Comparison of ENCODE assay signal across 32 cellular contexts in genomic region chr5:69113851-69114250, GRCh38.
"Had no signal": no experiment of that assay in that cellular context is flagged by ENCODE, and none has a peak within 500 bp of the region (broad histone marks: within the 10 kb centered on the region; RNA-seq: fewer than 3 reads in every experiment).

No MANE protein-coding gene starts in this region.

- H3K4me3 Mint-ChIP-seq: activated B cell treated with CpG ODN at 0.5 μM for 24 hours; activated CD4-positive, alpha-beta memory T cell treated with anti-CD3 and anti-CD28 coated beads for 36 hours; activated naive CD4-positive, alpha-beta T cell treated with anti-CD3 and anti-CD28 coated beads for 36 hours; activated T-cell treated with anti-CD3 and anti-CD28 coated beads, Interleukin-2, amount 50 U/mL, for 4 hours; activated T-helper 1 cell treated with anti-CD3 and anti-CD28 coated beads, Interleukin-12 subunit alpha, Interleukin-12 subunit beta, Interleukin-2, Interleukin-4 antibody, amounts not matched to agents 30 ng/mL and 10 ng/mL and 1 ng/mL, durations not matched to agents 14 hours and 24 hours and 36 hours; central memory CD8-positive, alpha-beta T cell had no signal

- ATAC-seq: activated naive CD4-positive, alpha-beta T cell treated with anti-CD3 and anti-CD28 coated beads, Interleukin-2, amount 50 U/mL, for 72 hours; activated T-cell treated with anti-CD3 and anti-CD28 coated beads, Interleukin-2, amount 50 U/mL, for 4 hours; Panc1 had no signal

- H3K27ac ChIP-seq: adrenal gland, brain microvascular endothelial cell, cardiac muscle cell, SJCRH30, VCaP had no signal

- H3K4me3 ChIP-seq: adrenal gland, cardiac muscle cell, SJCRH30 had no signal

- H3K9me3 ChIP-seq: adrenal gland, SJCRH30 had no signal

- H3K9me3 Mint-ChIP-seq: activated B cell treated with CpG ODN at 0.5 μM for 24 hours; activated CD4-positive, alpha-beta memory T cell treated with anti-CD3 and anti-CD28 coated beads for 36 hours; activated naive CD4-positive, alpha-beta T cell treated with anti-CD3 and anti-CD28 coated beads for 36 hours; activated naive CD4-positive, alpha-beta T cell treated with anti-CD3 and anti-CD28 coated beads, Interleukin-2, amount 50 U/mL, for 72 hours; activated T-cell treated with anti-CD3 and anti-CD28 coated beads, Interleukin-2, amount 50 U/mL, for 4 hours; activated T-helper 1 cell treated with anti-CD3 and anti-CD28 coated beads, Interleukin-12 subunit alpha, Interleukin-12 subunit beta, Interleukin-2, Interleukin-4 antibody, amounts not matched to agents 30 ng/mL and 10 ng/mL and 1 ng/mL, durations not matched to agents 14 hours and 24 hours and 36 hours; central memory CD8-positive, alpha-beta T cell had no signal

- H3K27ac Mint-ChIP-seq: activated B cell treated with CpG ODN at 0.5 μM for 24 hours; activated CD4-positive, alpha-beta memory T cell treated with anti-CD3 and anti-CD28 coated beads for 36 hours; activated naive CD4-positive, alpha-beta T cell treated with anti-CD3 and anti-CD28 coated beads for 36 hours; activated naive CD4-positive, alpha-beta T cell treated with anti-CD3 and anti-CD28 coated beads, Interleukin-2, amount 50 U/mL, for 72 hours; activated T-helper 1 cell treated with anti-CD3 and anti-CD28 coated beads, Interleukin-12 subunit alpha, Interleukin-12 subunit beta, Interleukin-2, Interleukin-4 antibody, amounts not matched to agents 30 ng/mL and 10 ng/mL and 1 ng/mL, durations not matched to agents 14 hours and 24 hours and 36 hours had no signal

- H3K4me1 ChIP-seq: adrenal gland, SJCRH30 had no signal

- H3K27me3 ChIP-seq: adrenal gland, brain microvascular endothelial cell, cardiac muscle cell, SJCRH30 had no signal

- DNase-seq: activated B cell treated with CpG ODN at 0.5 μM for 24 hours; activated CD4-positive, alpha-beta memory T cell treated with anti-CD3 and anti-CD28 coated beads for 36 hours; activated CD4-positive, alpha-beta T cell treated with anti-CD3 and anti-CD28 coated beads for 4 hours; activated CD4-positive, alpha-beta T cell treated with anti-CD3 and anti-CD28 coated beads, Interleukin-2, amount 50 U/mL, for 1 hour; activated CD4-positive, CD25-positive, alpha-beta regulatory T cell treated with anti-CD3 and anti-CD28 coated beads, Interleukin-2, amount 50 U/mL, for 72 hours; activated CD8-positive, alpha-beta memory T cell treated with anti-CD3 and anti-CD28 coated beads, Interleukin-2, amount 50 U/mL, for 4 hours; activated gamma-delta T cell treated with Interleukin-2 at 50 U/mL for 16 hours; activated naive CD4-positive, alpha-beta T cell treated with anti-CD3 and anti-CD28 coated beads for 36 hours; activated T-cell treated with anti-CD3 and anti-CD28 coated beads for 4 hours; activated T-cell treated with anti-CD3 and anti-CD28 coated beads, Interleukin-2, amount 50 U/mL, for 4 hours; adrenal gland; brain microvascular endothelial cell; NCI-H1048; NCI-H1105 treated with DMSO at 0.1 percent for 48 hours; NCI-H1436; NCI-H1694; NCI-H1930; NCI-H2081 treated with DMSO at 0.1 percent for 48 hours; NCI-H345; NCI-H524 treated with DMSO at 0.1 percent for 48 hours; SHP77; SJCRH30; SW 1271; T-helper 1 cell; T-helper 2 cell; T-helper 9 cell had no signal

- H3K4me1 Mint-ChIP-seq: activated B cell treated with CpG ODN at 0.5 μM for 24 hours; central memory CD8-positive, alpha-beta T cell had no signal

- H3K27me3 Mint-ChIP-seq: activated B cell treated with CpG ODN at 0.5 μM for 24 hours; activated CD4-positive, alpha-beta memory T cell treated with anti-CD3 and anti-CD28 coated beads for 36 hours; central memory CD8-positive, alpha-beta T cell had no signal
